In genomic region chr17:21283482-21284318, GRCh38 we compare ENCODE assay signal across 8 cellular contexts. TPM values are rescaled to one million over a fixed set of nuclear protein-coding genes. Genes with fewer than 3 reads are reported as not detected.
DNase-seq lines count a peak whose midpoint lies in the region; ATAC-seq and TF ChIP-seq lines count a peak whose summit lies in the region.

No MANE protein-coding gene starts in this region.

- peak overlapping the region; percentile 9 to 37 for H3K4me3 ChIP-seq in body of pancreas
- peak overlapping the region; percentile 48 to 82 (median 81) for H3K4me3 ChIP-seq in right lobe of liver
- peak overlapping the region; percentile 62 to 90 (median 84) for H3K4me3 ChIP-seq in tibial nerve

- TF ChIP-seq RAD21 in Ishikawa (IDR thresholded peaks at IDR 0.05; ENCODE audit: low read depth), result no peak

- TF ChIP-seq POLR2A in body of pancreas (IDR thresholded peaks at IDR 0.05) (no peak), right lobe of liver (IDR thresholded peaks at IDR 0.05) (no peak), tibial nerve (IDR thresholded peaks at IDR 0.05) (no peak)

- ATAC-seq in GM19438 (IDR thresholded peaks at IDR 0.05; ENCODE audit: low read depth, unreplicated experiment) (peak; percentile 0), body of pancreas (peak; percentile 3), right lobe of liver (peak in 2 of 4 donors; percentile 0)

- no peaks in the 10 kb centered on the region for H3K9me3 ChIP-seq in body of pancreas
- no peaks in the 10 kb centered on the region for H3K9me3 ChIP-seq in right lobe of liver
- no peaks in the 10 kb centered on the region for H3K9me3 ChIP-seq in tibial nerve

- peak; percentile 75 for DNase-seq in CD1c-positive myeloid dendritic cell (ENCODE audit: extremely low spot score)
- peak in 3 of 4 donors; percentile 46 to 61 (median 54) for DNase-seq in body of pancreas
- DNase-seq in right lobe of liver, result peak; percentile 67 to 72 (median 71)
- peak in 1 of 2 donors; percentile 16 for DNase-seq in tibial nerve (ENCODE audit: low spot score in 2 of 2)
- no peak for DNase-seq in KG1 (lab: John Stamatoyannopoulos, UW)
- DNase-seq in stimulated activated CD4-positive, alpha-beta T cell treated with anti-CD3 and anti-CD28 coated beads, Interleukin-2, amount 100 ng/mL, for 48 hours, result no peak

- H3K4me1 ChIP-seq in body of pancreas (peaks cover 43% of the 10 kb centered on the region), right lobe of liver (peaks cover 0 to 27% (median 12%) of the 10 kb centered on the region in 4 donors), tibial nerve (peaks cover 0 to 59% (median 32%) of the 10 kb centered on the region in 4 donors)

- H3K36me3 ChIP-seq in body of pancreas (replicated peaks in 1 of 2; ENCODE audit: insufficient read depth in 1 of 2, low read depth in 2 of 2), result no peaks in the 10 kb centered on the region
- no peaks in the 10 kb centered on the region for H3K36me3 ChIP-seq in right lobe of liver
- no peaks in the 10 kb centered on the region for H3K36me3 ChIP-seq in tibial nerve

- TF ChIP-seq CTCF in body of pancreas (IDR thresholded peaks at IDR 0.05) (no peak), right lobe of liver (IDR thresholded peaks at IDR 0.05) (no peak), tibial nerve (IDR thresholded peaks at IDR 0.05) (no peak)

- H3K27me3 ChIP-seq in body of pancreas (no peaks in the 10 kb centered on the region), right lobe of liver (no peaks in the 10 kb centered on the region), tibial nerve (no peaks in the 10 kb centered on the region)

- intact Hi-C loops in body of pancreas (cut with DNase I), result loop anchor here (5.0 kb wide), 1 partner anchor 229 kb away; no protein-coding TSS in a partner anchor
- intact Hi-C loops in right lobe of liver (cut with DNase I), result no loop called here

- WGBS in body of pancreas, 2 donors, result 17 to 31% methylated on average over 12 to 48 of the region's 49 CpGs
- WGBS in right lobe of liver (ENCODE audit: insufficient coverage, low coverage, low lambda C conversion rate, missing lambda C conversion rate), result 62% methylated on average over 4 of the region's 49 CpGs
- 15 to 17% methylated on average over 29 to 42 of the region's 49 CpGs for WGBS in tibial nerve, 2 donors

- H3K27ac ChIP-seq in body of pancreas (peak overlapping the region in 3 of 4 donors; percentile 96 to 99 (median 97)), right lobe of liver (peak overlapping the region in 2 of 3 donors; percentile 44), tibial nerve (peak overlapping the region; percentile 26 to 92 (median 87))

- no peak for TF ChIP-seq EP300 in Ishikawa (IDR thresholded peaks at IDR 0.05; ENCODE audit: borderline replicate concordance)
- TF ChIP-seq EP300 in tibial nerve (IDR thresholded peaks at IDR 0.05), result no peak

TF ChIP-seq in Ishikawa, 13 proteins besides CTCF, POLR2A, EP300 and RAD21:
- TF ChIP-seq TEAD4 (IDR thresholded peaks at IDR 0.05) (no peak), ZBTB7A (IDR thresholded peaks at IDR 0.05; ENCODE audit: low read depth) (0 out of 2 replicates have a peak, but pooled peaks have one; percentile 2)

RNA-seq across cellular contexts. Expression of gene MAP2K3, which starts 0.8 kb away (rescaled TPM):
- total RNA-seq in body of pancreas (10 to 100 TPM; 15.3 to 48.1 TPM), right lobe of liver (10 to 100 TPM; 22.6 to 80.7 (median 60.7) TPM), tibial nerve (10 to 100 TPM; 17.5 to 39.0 (median 21.6) TPM)

RNA-seq across cellular contexts. Expression of gene NATD1, which starts 30.5 kb away (rescaled TPM):
- total RNA-seq in body of pancreas (1 to 10 TPM; 2.6 to 7.0 TPM), right lobe of liver (1 to 10 TPM; 3.3 to 5.5 (median 4.7) TPM), tibial nerve (10 to 100 TPM in 3 of 4 donors, 1 to 10 TPM in 1; 5.7 to 12.0 (median 10.8) TPM)

Comparison
In these comparisons a context has a peak if more than half of its experiments do, and no peak if none do; other contexts are left out.
1. DNase-seq: peak in CD1c-positive myeloid dendritic cell (single experiment), body of pancreas (3 of 4) and right lobe of liver (3 of 3); none in KG1 (single experiment) and stimulated activated CD4-positive, alpha-beta T cell treated with anti-CD3 and anti-CD28 coated beads, Interleukin-2, amount 100 ng/mL, for 48 hours (0 of 2).
2. H3K27ac ChIP-seq: peak in every context shown above with its lines; median percentile 97 in body of pancreas; 87 in tibial nerve; 44 in right lobe of liver.
3. H3K4me3 ChIP-seq: peak in every context shown above with its lines; median percentile 84 in tibial nerve; 81 in right lobe of liver; 23 in body of pancreas.